ENCODE assay signal across 8 cellular contexts in genomic region chr4:118849867-118850812, GRCh38.
DNase-seq lines count a peak whose midpoint lies in the region; ATAC-seq lines count a peak whose summit lies in the region.

No MANE protein-coding gene starts in this region.

- no peaks in the 10 kb centered on the region for H3K36me3 ChIP-seq in stomach smooth muscle (ENCODE audit: control insufficient read depth in 2 of 2, insufficient read depth in 2 of 2, low read length in 2 of 2)

- peak; percentile 92 for ATAC-seq in HG02623 (IDR thresholded peaks at IDR 0.05; ENCODE audit: unreplicated experiment)

- H3K36me3 Mint-ChIP-seq in activated naive CD8-positive, alpha-beta T cell: peaks cover 6% of the 10 kb centered on the region

- H3K9me3 Mint-ChIP-seq in activated naive CD8-positive, alpha-beta T cell (ENCODE audit: low read depth): peaks cover 4% of the 10 kb centered on the region

- no peak overlapping the region for H3K27ac ChIP-seq in stomach smooth muscle (ENCODE audit: low read length)

- H3K9ac ChIP-seq in stomach smooth muscle (ENCODE audit: low read length in 2 of 2): peak overlapping the region in 1 of 2 donors; percentile 5

- H3K27ac Mint-ChIP-seq in activated naive CD8-positive, alpha-beta T cell: peak overlapping the region; percentile 95

- H3K9me3 ChIP-seq in stomach smooth muscle (ENCODE audit: control insufficient read depth in 2 of 2, low read length in 2 of 2): no peaks in the 10 kb centered on the region

- H3K4me3 ChIP-seq in stomach smooth muscle (ENCODE audit: low read length in 2 of 2): peak overlapping the region; percentile 68 to 73

- H3K27me3 Mint-ChIP-seq in activated naive CD8-positive, alpha-beta T cell: peaks cover 2% of the 10 kb centered on the region

- DNase-seq in SKM-1 treated with dmso at 0.1 percent for 144 hours (lab: John Stamatoyannopoulos, UW; ENCODE audit: unreplicated experiment) (peak; percentile 2), SKM-1 (lab: John Stamatoyannopoulos, UW; ENCODE audit: unreplicated experiment) (no peak), NCI-H748 treated with DMSO at 0.1 percent for 48 hours (lab: John Stamatoyannopoulos, UW) (peak; percentile 8), iris pigment epithelial cell (ENCODE audit: low read depth) (peak; percentile 31), DMS 273 treated with DMSO at 0.1 percent for 48 hours (lab: John Stamatoyannopoulos, UW) (no peak)

- peak overlapping the region; percentile 92 for H3K4me3 Mint-ChIP-seq in activated naive CD8-positive, alpha-beta T cell

- no peaks in the 10 kb centered on the region for H3K27me3 ChIP-seq in stomach smooth muscle (ENCODE audit: control insufficient read depth in 1 of 2, insufficient read depth in 2 of 2, low read length in 2 of 2)

- no peaks in the 10 kb centered on the region for H3K4me1 ChIP-seq in stomach smooth muscle (ENCODE audit: control insufficient read depth, insufficient read depth, low read length)

- H3K4me1 Mint-ChIP-seq in activated naive CD8-positive, alpha-beta T cell (ENCODE audit: low read depth): peaks cover 32% of the 10 kb centered on the region

Comparison
In these comparisons a context has a peak if more than half of its experiments do, and no peak if none do; other contexts are left out.
1. DNase-seq: peak in SKM-1 treated with dmso at 0.1 percent for 144 hours (single experiment), NCI-H748 treated with DMSO at 0.1 percent for 48 hours (single experiment) and iris pigment epithelial cell (single experiment); none in SKM-1 (single experiment) and DMS 273 treated with DMSO at 0.1 percent for 48 hours (single experiment).